In genomic region chr3:172171396-172172075, GRCh38 we compare ENCODE assay signal across 20 cellular contexts.
DNase-seq lines count a peak whose midpoint lies in the region; ATAC-seq and TF ChIP-seq lines count a peak whose summit lies in the region.
"Had no signal": no experiment of that assay in that cellular context is flagged by ENCODE, and none has a peak within 500 bp of the region (broad histone marks: within the 10 kb centered on the region; RNA-seq: fewer than 3 reads in every experiment).

No MANE protein-coding gene starts in this region.

- H3K27me3 Mint-ChIP-seq in natural killer cell treated with Interleukin-12 subunit alpha and Interleukin-12 subunit beta and Interleukin-15 and Interleukin-18, amount 100 ng/mL, for 72 hours, result no peaks in the 10 kb centered on the region
- no peaks in the 10 kb centered on the region for H3K27me3 Mint-ChIP-seq in natural killer cell (ENCODE audit: low read depth in 2 of 2)
- H3K27me3 Mint-ChIP-seq: activated CD4-positive, alpha-beta T cell treated with anti-CD3 and anti-CD28 coated beads, Interleukin-2, amount 10 ng/mL, durations not matched to agents 24 days and 14 days; CD4-positive, alpha-beta memory T cell had no signal

- TF ChIP-seq CTCF in natural killer cell (IDR thresholded peaks at IDR 0.05), result no peak

- H3K27ac ChIP-seq in aorta (ENCODE audit: low read depth in 1 of 2, low read length in 2 of 2), result no peak overlapping the region
- H3K27ac ChIP-seq: brain microvascular endothelial cell, prostate gland, upper lobe of left lung had no signal

- peak overlapping the region; percentile 55 to 78 for H3K27ac Mint-ChIP-seq in natural killer cell treated with Interleukin-12 subunit alpha and Interleukin-12 subunit beta and Interleukin-15 and Interleukin-18, amount 100 ng/mL, for 72 hours
- H3K27ac Mint-ChIP-seq in natural killer cell, result no peak overlapping the region
- H3K27ac Mint-ChIP-seq: activated CD4-positive, alpha-beta T cell treated with anti-CD3 and anti-CD28 coated beads, Interleukin-2, amount 10 ng/mL, durations not matched to agents 24 days and 14 days; activated naive CD4-positive, alpha-beta T cell treated with anti-CD3 and anti-CD28 coated beads for 36 hours had no signal

- no peaks in the 10 kb centered on the region for H3K9me3 Mint-ChIP-seq in natural killer cell treated with Interleukin-12 subunit alpha and Interleukin-12 subunit beta and Interleukin-15 and Interleukin-18, amount 100 ng/mL, for 72 hours
- no peaks in the 10 kb centered on the region for H3K9me3 Mint-ChIP-seq in natural killer cell
- H3K9me3 Mint-ChIP-seq: activated CD4-positive, alpha-beta T cell treated with anti-CD3 and anti-CD28 coated beads, Interleukin-2, amount 10 ng/mL, durations not matched to agents 24 days and 14 days; activated naive CD4-positive, alpha-beta T cell treated with anti-CD3 and anti-CD28 coated beads for 36 hours; CD4-positive, alpha-beta memory T cell; naive B cell had no signal

- no peaks in the 10 kb centered on the region for H3K36me3 ChIP-seq in aorta (ENCODE audit: control insufficient read depth in 1 of 2, insufficient read depth in 2 of 2, low read length in 1 of 2)
- H3K36me3 ChIP-seq: prostate gland, upper lobe of left lung had no signal

- H3K4me1 Mint-ChIP-seq in natural killer cell treated with Interleukin-12 subunit alpha and Interleukin-12 subunit beta and Interleukin-15 and Interleukin-18, amount 100 ng/mL, for 72 hours (ENCODE audit: low read depth in 2 of 2), result peaks cover 58 to 65% of the 10 kb centered on the region in 2 donors
- peaks cover 76 to 78% of the 10 kb centered on the region in 2 donors for H3K4me1 Mint-ChIP-seq in natural killer cell
- H3K4me1 Mint-ChIP-seq: naive B cell had no signal

- no peak for ATAC-seq in natural killer cell treated with Interleukin-12 subunit alpha and Interleukin-12 subunit beta and Interleukin-15 and Interleukin-18, amount 100 ng/mL, for 72 hours
- ATAC-seq in natural killer cell (no peak), aorta (ENCODE audit: low FRiP score) (no peak)
- ATAC-seq: left lobe of liver; PC-3; stimulated activated naive CD8-positive, alpha-beta T cell treated with anti-CD3 and anti-CD28 coated beads, Interleukin-15, Interleukin-2, amounts not matched to agents 100 U/mL and 50 U/mL, for 24 hours had no signal

- no peak overlapping the region for H3K4me3 ChIP-seq in aorta (ENCODE audit: low read length in 2 of 2)
- H3K4me3 ChIP-seq: prostate gland, upper lobe of left lung had no signal

- WGBS in aorta, 2 donors, result 41 to 56% methylated on average over 2 of the region's 2 CpGs

- peaks cover 6 to 19% of the 10 kb centered on the region in 2 donors for H3K4me1 ChIP-seq in aorta (ENCODE audit: control insufficient read depth in 1 of 2, insufficient read depth in 2 of 2, low read length in 2 of 2)

- H3K4me3 Mint-ChIP-seq in natural killer cell treated with Interleukin-12 subunit alpha and Interleukin-12 subunit beta and Interleukin-15 and Interleukin-18, amount 100 ng/mL, for 72 hours, result no peak overlapping the region
- H3K4me3 Mint-ChIP-seq in natural killer cell, result no peak overlapping the region
- H3K4me3 Mint-ChIP-seq: activated CD4-positive, alpha-beta T cell treated with anti-CD3 and anti-CD28 coated beads, Interleukin-2, amount 10 ng/mL, durations not matched to agents 24 days and 14 days; activated naive CD4-positive, alpha-beta T cell treated with anti-CD3 and anti-CD28 coated beads for 36 hours; CD4-positive, alpha-beta memory T cell; naive B cell had no signal

- no peaks in the 10 kb centered on the region for H3K9me3 ChIP-seq in aorta (ENCODE audit: control insufficient read depth, low read length)
- H3K9me3 ChIP-seq: prostate gland, upper lobe of left lung had no signal

- DNase-seq in natural killer cell treated with Interleukin-12 subunit alpha and Interleukin-12 subunit beta and Interleukin-15 and Interleukin-18, amount 100 ng/mL, for 72 hours (ENCODE audit: low spot score), result no peak
- DNase-seq in natural killer cell (no peak), RPMI7951 (ENCODE audit: low read depth) (peak; percentile 26), left kidney (ENCODE audit: low read depth, low spot score) (peak; percentile 43), NCI-H1417 treated with DMSO at 0.1 percent for 48 hours (lab: John Stamatoyannopoulos, UW) (no peak), COLO668 (lab: John Stamatoyannopoulos, UW; ENCODE audit: unreplicated experiment) (no peak), aorta (no peak)
- DNase-seq in activated CD4-positive, CD25-positive, alpha-beta regulatory T cell (lab: John Stamatoyannopoulos, UW), result no peak
- DNase-seq: activated CD4-positive, alpha-beta T cell treated with anti-CD3 and anti-CD28 coated beads, Interleukin-2, amount 10 ng/mL, durations not matched to agents 24 days and 14 days; activated naive CD4-positive, alpha-beta T cell treated with anti-CD3 and anti-CD28 coated beads for 36 hours; brain microvascular endothelial cell; CD4-positive, alpha-beta memory T cell; naive B cell; NCI-H69; PC-3; stimulated activated CD4-positive, alpha-beta T cell treated with anti-CD3 and anti-CD28 coated beads, Interleukin-15, amount 100 ng/mL, for 24 hours; stimulated activated naive CD8-positive, alpha-beta T cell treated with anti-CD3 and anti-CD28 coated beads, Interleukin-15, Interleukin-2, amounts not matched to agents 100 U/mL and 50 U/mL, for 24 hours; upper lobe of left lung had no signal

- H3K36me3 Mint-ChIP-seq in natural killer cell treated with Interleukin-12 subunit alpha and Interleukin-12 subunit beta and Interleukin-15 and Interleukin-18, amount 100 ng/mL, for 72 hours, result peaks cover 3% of the 10 kb centered on the region
- no peaks in the 10 kb centered on the region for H3K36me3 Mint-ChIP-seq in natural killer cell
- H3K36me3 Mint-ChIP-seq: naive B cell had no signal

- H3K27me3 ChIP-seq in aorta (ENCODE audit: control insufficient read depth in 1 of 2, insufficient read depth in 2 of 2, low read length in 1 of 2), result no peaks in the 10 kb centered on the region
- H3K27me3 ChIP-seq: brain microvascular endothelial cell, upper lobe of left lung had no signal

- intact Hi-C loops in natural killer cell (cut with micrococcal nuclease) (loop anchor here (2.0 to 5.0 kb wide), 2 partner anchors 39 to 41 kb away; no protein-coding TSS in a partner anchor), aorta (cut with DNase I) (no loop called here)

Comparison
In these comparisons a context has a peak if more than half of its experiments do, and no peak if none do; other contexts are left out.
1. H3K27ac Mint-ChIP-seq: peak in natural killer cell treated with Interleukin-12 subunit alpha and Interleukin-12 subunit beta and Interleukin-15 and Interleukin-18, amount 100 ng/mL, for 72 hours (2 of 2); none in natural killer cell (0 of 2).
2. DNase-seq: peak in RPMI7951 (single experiment) and left kidney (single experiment); none in natural killer cell treated with Interleukin-12 subunit alpha and Interleukin-12 subunit beta and Interleukin-15 and Interleukin-18, amount 100 ng/mL, for 72 hours (single experiment), natural killer cell (single experiment), NCI-H1417 treated with DMSO at 0.1 percent for 48 hours (single experiment), COLO668 (single experiment), activated CD4-positive, CD25-positive, alpha-beta regulatory T cell (0 of 4) and aorta (0 of 2).